In the genomic region with DNA sequence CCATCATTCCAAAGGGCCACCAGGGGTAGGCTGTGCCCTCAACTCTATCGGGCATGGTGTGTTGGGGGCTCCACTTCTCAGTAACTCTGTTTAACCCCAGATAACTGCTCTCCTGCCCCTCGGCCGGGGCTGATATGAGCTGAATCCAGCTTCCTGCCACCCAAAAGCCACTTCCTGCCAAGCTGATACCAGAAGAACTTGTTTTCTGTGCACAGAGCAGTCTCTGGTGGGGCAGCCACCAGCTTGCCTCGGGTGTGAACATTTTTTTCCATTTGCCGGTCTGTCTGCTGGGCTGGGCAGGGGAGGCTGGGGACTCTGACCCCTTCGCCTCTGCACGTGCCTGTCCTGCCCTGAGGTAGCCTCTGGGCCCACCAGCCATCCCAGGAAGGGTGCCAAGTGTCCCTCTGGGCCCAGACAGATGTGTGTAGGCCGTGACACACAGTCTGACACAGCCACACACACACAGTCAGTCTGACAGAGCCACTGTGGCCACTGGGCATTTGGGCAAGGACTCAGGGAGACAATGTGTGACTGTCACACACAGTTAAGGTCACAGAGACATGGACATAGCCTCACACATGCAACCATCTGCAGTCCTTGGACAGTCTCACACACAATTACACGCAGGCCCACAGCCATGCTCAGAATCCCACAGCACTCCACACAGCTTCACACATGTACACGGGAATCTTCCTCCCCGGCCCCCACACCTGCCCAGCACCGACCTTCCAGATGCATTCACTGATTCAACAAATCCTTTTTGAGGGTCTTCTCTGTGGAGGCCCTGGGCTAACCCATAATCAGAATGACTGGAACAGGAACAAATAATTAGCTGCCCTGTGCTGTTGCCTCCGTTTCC, we compare ENCODE assay signal across 1 cellular context.
A peak's percentile ranks its signal among the peaks of the same experiment; 100 is the strongest.
TF ChIP-seq lines count a peak whose summit lies in the region.

No MANE protein-coding gene starts in this region.

TF ChIP-seq in HepG2, 621 proteins besides CTCF, POLR2A, EP300 and RAD21 (continued from another document and continues in another):
- TF ChIP-seq HMGXB3 (CRISPR knock-in tag; IDR thresholded peaks at IDR 0.05; ENCODE audit: borderline replicate concordance) (no peak), ZNF367 (CRISPR knock-in tag; IDR thresholded peaks at IDR 0.05; ENCODE audit: borderline replicate concordance) (no peak), HNF4G (IDR thresholded peaks at IDR 0.05; ENCODE audit: borderline replicate concordance, low read depth, low read length) (peak; percentile 87), HNF4G (CRISPR knock-in tag; IDR thresholded peaks at IDR 0.05; ENCODE audit: borderline replicate concordance, low read depth) (peak; percentile 94), REL (CRISPR knock-in tag; conservative IDR thresholded peaks at IDR 0.05) (peak; percentile 76; the same call in 1 of the 2 replicates), RARG (CRISPR knock-in tag; IDR thresholded peaks at IDR 0.05; ENCODE audit: low read depth) (0 out of 2 replicates have a peak, but pooled peaks have one; percentile 49), SYNCRIP (IDR thresholded peaks at IDR 0.05; ENCODE audit: insufficient read depth, low read depth, low read length) (no peak), ZFP82 (CRISPR knock-in tag; IDR thresholded peaks at IDR 0.05; ENCODE audit: borderline replicate concordance) (no peak), TBX2 (CRISPR knock-in tag; IDR thresholded peaks at IDR 0.05; ENCODE audit: borderline replicate concordance) (peak; percentile 95), PCBP1 (IDR thresholded peaks at IDR 0.05; ENCODE audit: borderline replicate concordance, low read depth, low read length) (peak; percentile 72; the same call in 1 of the 2 replicates), KLF11 (CRISPR knock-in tag; IDR thresholded peaks at IDR 0.05) (peak; percentile 70; the same call in 1 of the 2 replicates), ZNF660 (CRISPR knock-in tag; IDR thresholded peaks at IDR 0.05; ENCODE audit: borderline replicate concordance, low read depth) (no peak), LRRFIP1 (CRISPR knock-in tag; conservative IDR thresholded peaks at IDR 0.05) (no peak), DMAP1 (CRISPR knock-in tag; IDR thresholded peaks at IDR 0.05) (0 out of 2 replicates have a peak, but pooled peaks have one; percentile 61), SALL2 (CRISPR knock-in tag; IDR thresholded peaks at IDR 0.05) (peak; percentile 54; the same call in 1 of the 2 replicates), GABPA (IDR thresholded peaks at IDR 0.05; ENCODE audit: low read depth, low read length) (no peak), GABPA (CRISPR knock-in tag; IDR thresholded peaks at IDR 0.05; ENCODE audit: low read depth) (peak; percentile 56; the same call in 1 of the 2 replicates), PRDM4 (CRISPR knock-in tag; IDR thresholded peaks at IDR 0.05; ENCODE audit: borderline replicate concordance) (no peak), KAT2B (IDR thresholded peaks at IDR 0.05; ENCODE audit: borderline replicate concordance, low read depth, low read length) (no peak), TFE3 (CRISPR knock-in tag; IDR thresholded peaks at IDR 0.05) (peak; percentile 92), ZNF713 (CRISPR knock-in tag; IDR thresholded peaks at IDR 0.05) (peak; percentile 78; the same call in 1 of the 2 replicates), ATF6 (CRISPR knock-in tag; conservative IDR thresholded peaks at IDR 0.05) (no peak), ZNF780A (CRISPR knock-in tag; IDR thresholded peaks at IDR 0.05) (peak; percentile 72; the same call in 1 of the 2 replicates), MNT (IDR thresholded peaks at IDR 0.05) (no peak), ARID5B (CRISPR knock-in tag; IDR thresholded peaks at IDR 0.05) (peak; percentile 85), XRCC5 (optimal IDR thresholded peaks at IDR 0.05; ENCODE audit: low read length) (peak; percentile 84), MAF1 (CRISPR knock-in tag; IDR thresholded peaks at IDR 0.05; ENCODE audit: borderline replicate concordance) (no peak)
- TF ChIP-seq, protein P1, sequence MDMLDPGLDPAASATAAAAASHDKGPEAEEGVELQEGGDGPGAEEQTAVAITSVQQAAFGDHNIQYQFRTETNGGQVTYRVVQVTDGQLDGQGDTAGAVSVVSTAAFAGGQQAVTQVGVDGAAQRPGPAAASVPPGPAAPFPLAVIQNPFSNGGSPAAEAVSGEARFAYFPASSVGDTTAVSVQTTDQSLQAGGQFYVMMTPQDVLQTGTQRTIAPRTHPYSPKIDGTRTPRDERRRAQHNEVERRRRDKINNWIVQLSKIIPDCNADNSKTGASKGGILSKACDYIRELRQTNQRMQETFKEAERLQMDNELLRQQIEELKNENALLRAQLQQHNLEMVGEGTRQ (IDR thresholded peaks at IDR 0.05; ENCODE audit: low read depth, low read length) = no peak
- TF ChIP-seq, protein P1 (CRISPR knock-in tag; IDR thresholded peaks at IDR 0.05; ENCODE audit: borderline replicate concordance) = no peak
